ENCODE assay signal across 20 cellular contexts in the genomic region with DNA sequence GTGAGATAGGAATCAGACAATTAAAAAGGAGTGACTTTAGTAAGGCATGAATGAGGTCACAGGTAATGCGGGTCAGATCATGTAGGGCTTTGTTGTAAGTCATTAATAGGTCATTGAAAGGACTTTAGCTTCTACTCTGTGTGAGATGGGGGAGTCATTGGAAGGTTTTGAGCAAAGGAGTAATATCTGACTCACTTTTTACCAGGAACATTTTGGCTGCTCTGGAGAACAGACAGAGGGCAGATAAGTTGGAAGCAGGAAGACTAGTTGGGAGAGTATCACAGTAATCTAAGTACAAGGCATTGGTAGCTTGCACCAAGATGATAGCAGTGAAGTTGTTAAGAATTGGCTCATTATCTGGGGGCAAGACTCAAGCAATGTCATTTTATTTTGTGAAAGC. TPM values are rescaled to one million over a fixed set of nuclear protein-coding genes. Genes with fewer than 3 reads are reported as not detected.
A peak's percentile ranks its signal among the peaks of the same experiment; 100 is the strongest.
DNase-seq lines count a peak whose midpoint lies in the region; ATAC-seq, FAIRE-seq and TF ChIP-seq lines count a peak whose summit lies in the region.
"Had no signal": no experiment of that assay in that cellular context is flagged by ENCODE, and none has a peak within 500 bp of the region (broad histone marks: within the 10 kb centered on the region; RNA-seq: fewer than 3 reads in every experiment).

No MANE protein-coding gene starts in this region.

- TSS peak; percentile 36 for BruUV-seq in GM12878 (replicated peaks; lab: Mats Ljungman, UMichigan)

- intact Hi-C loops in GM12878 (cut with micrococcal nuclease; ENCODE audit: unreplicated experiment) = no loop called here
- intact Hi-C loops in uterus (cut with DNase I; ENCODE audit: low total_unique reads) = no loop called here

- TF ChIP-seq POLR2A in GM12878 (IDR thresholded peaks at IDR 0.05; ENCODE audit: low read depth, low read length) (no peak), uterus (IDR thresholded peaks at IDR 0.05) (no peak)

- H3K4me1 Mint-ChIP-seq in T-helper 2 cell treated with Interferon-gamma antibody and Interleukin-4, amounts not matched to agents 5 μg/mL and 100 μg/mL, for 36 hours (ENCODE audit: low read depth) = peaks cover 51% of the 10 kb centered on the region
- H3K4me1 Mint-ChIP-seq in naive thymus-derived CD8-positive, alpha-beta T cell = peaks cover 33 to 71% (median 58%) of the 10 kb centered on the region in 4 donors

- no peak for TF ChIP-seq RAD21 in GM12878 (IDR thresholded peaks at IDR 0.05; ENCODE audit: insufficient read depth, low read depth, low read length)

- H3K27ac Mint-ChIP-seq in T-helper 2 cell treated with Interferon-gamma antibody and Interleukin-4, amounts not matched to agents 5 μg/mL and 100 μg/mL, for 36 hours = peak overlapping the region; percentile 72
- peak overlapping the region in 9 of 10 donors; percentile 35 to 92 (median 82) for H3K27ac Mint-ChIP-seq in naive thymus-derived CD8-positive, alpha-beta T cell

- H3K9me3 ChIP-seq in GM12878 (replicated peaks; ENCODE audit: control insufficient read depth, insufficient read depth, low read length) (no peaks in the 10 kb centered on the region), uterus (no peaks in the 10 kb centered on the region)
- H3K9me3 ChIP-seq: sigmoid colon, upper lobe of left lung had no signal

- peaks cover 0 to 7% of the 10 kb centered on the region in 2 experiments; a peak in 3 of 4 replicates for H3K36me3 ChIP-seq in GM12878 (ENCODE audit: control insufficient read depth in 2 of 2, insufficient read depth in 2 of 2, low read length in 1 of 2)
- H3K36me3 ChIP-seq in uterus = no peaks in the 10 kb centered on the region
- H3K36me3 ChIP-seq: upper lobe of left lung had no signal

- TF ChIP-seq CTCF in GM12878 (IDR thresholded peaks at IDR 0.05 in 2 of 3, conservative IDR thresholded peaks at IDR 0.05 in 1 of 3; ENCODE audit: control insufficient read depth in 2 of 3, extremely low read depth in 1 of 3, insufficient read depth in 1 of 3, low read depth in 3 of 3, low read length in 3 of 3) (no peak), uterus (IDR thresholded peaks at IDR 0.05) (no peak)

- WGBS in GM12878 (ENCODE audit: insufficient coverage, insufficient replicate concordance, low lambda C conversion rate, missing lambda C conversion rate) = 88% methylated on average over 1 of the region's 1 CpG

- no peaks in the 10 kb centered on the region; the same call in 1 of the 2 replicates for H4K20me1 ChIP-seq in GM12878 (ENCODE audit: control insufficient read depth, insufficient read depth)

- POLR2A ChIA-PET in GM12878 (lab: Charles Lee) = interaction anchor here (0.5 to 1.3 kb wide), 3 partner anchors 21 to 42 kb away, joined by 3 to 6 read pairs (median 4); no protein-coding TSS in a partner anchor
- POLR2A ChIA-PET in naive thymus-derived CD8-positive, alpha-beta T cell (lab: Charles Lee) = interaction anchor here (1.4 kb wide), 1 partner anchor 37 kb away, joined by 5 read pairs; the partner anchor contains the start of gene KIF2A

- no peak overlapping the region for H3K9ac ChIP-seq in GM12878 (ENCODE audit: control insufficient read depth, insufficient read depth, low read length)

- no peaks in the 10 kb centered on the region for H3K27me3 Mint-ChIP-seq in T-helper 2 cell treated with Interferon-gamma antibody and Interleukin-4, amounts not matched to agents 5 μg/mL and 100 μg/mL, for 36 hours (ENCODE audit: low read depth)
- H3K27me3 Mint-ChIP-seq in naive thymus-derived CD8-positive, alpha-beta T cell = no peaks in the 10 kb centered on the region

- in situ Hi-C loops in GM12878 (cut with MboI) = no loop called here

- H2AFZ ChIP-seq in GM12878 (ENCODE audit: control insufficient read depth, low read depth, low read length) = no peak overlapping the region

- RAD21 ChIA-PET in GM12878 (lab: Charles Lee; ENCODE audit: unreplicated experiment) = interaction anchor here (1.0 kb wide), 1 partner anchor 119 kb away, joined by 3 read pairs; no protein-coding TSS in a partner anchor

- no peak for ATAC-seq in GM12878
- ATAC-seq in naive thymus-derived CD8-positive, alpha-beta T cell = no peak
- no peak for ATAC-seq in GM21367 (IDR thresholded peaks at IDR 0.05; ENCODE audit: unreplicated experiment)
- ATAC-seq: PC-3 had no signal

- TF ChIP-seq EP300 in GM12878 (IDR thresholded peaks at IDR 0.05; ENCODE audit: borderline replicate concordance in 1 of 2, control insufficient read depth in 1 of 2, low read depth in 2 of 2, low read length in 2 of 2) = no peak

- H3K4me3 Mint-ChIP-seq in T-helper 2 cell treated with Interferon-gamma antibody and Interleukin-4, amounts not matched to agents 5 μg/mL and 100 μg/mL, for 36 hours = peak overlapping the region; percentile 60
- peak overlapping the region in 6 of 10 donors; percentile 16 to 80 (median 60) for H3K4me3 Mint-ChIP-seq in naive thymus-derived CD8-positive, alpha-beta T cell
- H3K4me3 Mint-ChIP-seq: CD14-positive monocyte had no signal

- H3K4me1 ChIP-seq in GM12878 (ENCODE audit: control insufficient read depth, insufficient read depth, low read length) (peaks cover 13% of the 10 kb centered on the region), uterus (no peaks in the 10 kb centered on the region)
- H3K4me1 ChIP-seq: sigmoid colon, upper lobe of left lung had no signal

- H3K27me3 ChIP-seq in GM12878 (replicated peaks in 1 of 2; ENCODE audit: control insufficient read depth in 2 of 2, insufficient read depth in 2 of 2, low read length in 1 of 2) (no peaks in the 10 kb centered on the region), uterus (no peaks in the 10 kb centered on the region)
- H3K27me3 ChIP-seq: sigmoid colon, upper lobe of left lung had no signal

- no peak for DNase-seq in T-helper 2 cell treated with Interferon-gamma antibody and Interleukin-4, amounts not matched to agents 5 μg/mL and 100 μg/mL, for 36 hours (ENCODE audit: low spot score)
- DNase-seq in T-helper 2 cell = no peak
- DNase-seq in NCI-H226 = peak; percentile 45
- DNase-seq in GM12878 (ENCODE audit: low read depth, low spot score) = no peak
- DNase-seq in naive thymus-derived CD8-positive, alpha-beta T cell = no peak
- DNase-seq in H4 (ENCODE audit: low spot score) = no peak
- no peak for DNase-seq in uterus
- DNase-seq: 8988T; activated CD8-positive, alpha-beta memory T cell treated with anti-CD3 and anti-CD28 coated beads, Interleukin-2, amount 50 U/mL, for 48 hours; mesenchymal stem cell; NCI-H2081 treated with DMSO at 0.1 percent for 48 hours; NCI-H526 treated with DMSO at 0.1 percent for 48 hours; PC-3; sigmoid colon; stimulated activated CD4-positive, alpha-beta T cell treated with anti-CD3 and anti-CD28 coated beads, Interleukin-4, amount 100 ng/mL, for 4 hours; upper lobe of left lung; WERI-Rb-1 had no signal

- peaks cover 51% of the 10 kb centered on the region for H3K79me2 ChIP-seq in GM12878 (ENCODE audit: control insufficient read depth, insufficient read depth, low read length)

- no peak for FAIRE-seq in GM12878 (lab: Jason Lieb, UNC)
- FAIRE-seq: H1 had no signal

- no peaks in the 10 kb centered on the region for H3K9me3 Mint-ChIP-seq in T-helper 2 cell treated with Interferon-gamma antibody and Interleukin-4, amounts not matched to agents 5 μg/mL and 100 μg/mL, for 36 hours
- H3K9me3 Mint-ChIP-seq in naive thymus-derived CD8-positive, alpha-beta T cell = no peaks in the 10 kb centered on the region

- no peak overlapping the region for H3K4me2 ChIP-seq in GM12878 (ENCODE audit: control insufficient read depth, insufficient read depth)

- H3K36me3 Mint-ChIP-seq in T-helper 2 cell treated with Interferon-gamma antibody and Interleukin-4, amounts not matched to agents 5 μg/mL and 100 μg/mL, for 36 hours (ENCODE audit: low read depth) = peaks cover 27% of the 10 kb centered on the region
- peaks cover 0 to 19% (median 2%) of the 10 kb centered on the region in 3 donors for H3K36me3 Mint-ChIP-seq in naive thymus-derived CD8-positive, alpha-beta T cell

- SMC1A ChIA-PET in GM12878 (lab: Charles Lee; ENCODE audit: uncharacterized antibody, unreplicated experiment) = interaction anchor here (1.0 to 2.4 kb wide), 5 partner anchors 9 to 119 kb away, joined by 3 to 11 read pairs (median 6); no protein-coding TSS in a partner anchor

- CTCF ChIA-PET in GM12878 (lab: Yijun Ruan, JAX) = interaction anchor here (0.7 to 3.7 kb wide), 5 partner anchors 9 to 119 kb away, joined by 3 to 21 read pairs (median 5); no protein-coding TSS in a partner anchor

- no peak overlapping the region for H3K4me3 ChIP-seq in GM12878
- H3K4me3 ChIP-seq in uterus = no peak overlapping the region
- H3K4me3 ChIP-seq: sigmoid colon, upper lobe of left lung had no signal

- H3K27ac ChIP-seq in GM12878 (ENCODE audit: control insufficient read depth, insufficient read depth) (no peak overlapping the region), uterus (no peak overlapping the region)
- H3K27ac ChIP-seq: sigmoid colon, upper lobe of left lung, WERI-Rb-1 had no signal

TF ChIP-seq in GM12878, 131 proteins besides CTCF, POLR2A, EP300 and RAD21 (continues in another document):
- TF ChIP-seq KDM1A (IDR thresholded peaks at IDR 0.05; ENCODE audit: borderline replicate concordance) = no peak
- no peak for TF ChIP-seq BHLHE40 (IDR thresholded peaks at IDR 0.05; ENCODE audit: borderline replicate concordance in 1 of 2, low read depth in 2 of 2, low read length in 1 of 2)
- TF ChIP-seq SUZ12 (IDR thresholded peaks at IDR 0.05; ENCODE audit: unreplicated experiment) = no peak
- no peak for TF ChIP-seq MYC (IDR thresholded peaks at IDR 0.05; ENCODE audit: insufficient read depth, insufficient read length, insufficient replicate concordance, low read length, severe bottlenecking)

RNA-seq across cellular contexts. Expression of gene KIF2A, which starts 37.4 kb away (rescaled TPM):
- 118 and 141 TPM in 2 replicates for total RNA-seq in GM12878 (2013; cell fraction: nucleolus; rRNA removed)
- total RNA-seq in GM12878 (2014; rRNA removed) = 55.2 and 69.2 TPM in 2 replicates
- total RNA-seq in GM12878 (2014; rRNA removed; fragmentation: Illumina TruSeq; extraction: Trizol) = 97.3 and 97.9 TPM in 2 replicates
- total RNA-seq in GM12878 (2021) = 81.0 and 82.1 TPM in 2 replicates
- 31.2 TPM for polyA plus RNA-seq in GM12878 (2011; ENCODE audit: low read depth)
- 78.1 and 121 TPM in 2 replicates for polyA plus RNA-seq in GM12878 (2011; rRNA removed)
- 33.0 and 42.8 TPM in 2 replicates for polyA plus RNA-seq in GM12878 (2011; cell fraction: cytosol; rRNA removed)
- polyA plus RNA-seq in GM12878 (2011; cell fraction: nucleus; rRNA removed) = 44.1 and 58.5 TPM in 2 replicates
- polyA plus RNA-seq in GM12878 (2012) = 37.7 and 55.1 TPM in 2 replicates
- 124 and 140 TPM in 2 replicates for polyA plus RNA-seq in GM12878 (2014; fragmentation: Illumina TruSeq; extraction: Trizol)
- polyA plus RNA-seq in GM12878 (2014; fragmentation: Nextera tagmentation; extraction: Ambion mirVana) = 10 to 100 TPM; 35.9 to 36.9 TPM
- 44.2 and 54.3 TPM in 2 replicates for polyA plus RNA-seq in GM12878 (2014; rRNA removed)
- polyA plus RNA-seq in GM12878 (2016; fragmentation: Nextera tagmentation; extraction: Ambion mirVana) = 100 to 1,000 TPM in 1 of 2 experiments, 10 to 100 TPM in 1; 93.1 to 106 TPM
- polyA minus RNA-seq in GM12878 (2011; rRNA and poly(A)+ RNA removed) = 73.4 and 117 TPM in 2 replicates
- 51.3 and 63.9 TPM in 2 replicates for polyA minus RNA-seq in GM12878 (2011; cell fraction: cytosol; rRNA and poly(A)+ RNA removed)
- polyA minus RNA-seq in GM12878 (2011; cell fraction: nucleus; rRNA and poly(A)+ RNA removed) = 35.1 and 43.3 TPM in 2 replicates
- total RNA-seq in naive thymus-derived CD8-positive, alpha-beta T cell = 100 to 1,000 TPM; 178 to 195 TPM
- polyA plus RNA-seq in naive thymus-derived CD8-positive, alpha-beta T cell = 100 to 1,000 TPM; 151 to 180 (median 173) TPM
- 26.4 and 41.3 TPM in 2 replicates for total RNA-seq in H4 (2014; rRNA removed; shearing (Covaris generic))
- 100 to 1,000 TPM in 1 of 4 donors, 10 to 100 TPM in 3; 32.8 to 116 (median 39.4) TPM for total RNA-seq in uterus
